2 cellular contexts compared by ENCODE assay signal in genomic region chr11:75782540-75783263, GRCh38.
TF ChIP-seq lines count a peak whose summit lies in the region.

No MANE protein-coding gene starts in this region.

TF ChIP-seq in HepG2, 621 proteins besides CTCF, POLR2A, EP300 and RAD21 (continues in another document):
- peak; percentile 84 for TF ChIP-seq PPARG (CRISPR knock-in tag; conservative IDR thresholded peaks at IDR 0.05)
- TF ChIP-seq TEAD3 (CRISPR knock-in tag; optimal IDR thresholded peaks at IDR 0.05; ENCODE audit: borderline replicate concordance), result peak; percentile 78
- TF ChIP-seq ZNF230 (CRISPR knock-in tag; IDR thresholded peaks at IDR 0.05), result no peak; the same call in 1 of the 2 replicates
- TF ChIP-seq MYC (CRISPR knock-in tag; IDR thresholded peaks at IDR 0.05; ENCODE audit: borderline replicate concordance), result peak; percentile 45; the same call in 1 of the 2 replicates
- 0 out of 2 replicates have a peak, but pooled peaks have one; percentile 31 for TF ChIP-seq KAT8 (CRISPR knock-in tag; IDR thresholded peaks at IDR 0.05)
- peak; percentile 70; the same call in 1 of the 2 replicates for TF ChIP-seq SIX1 (CRISPR knock-in tag; IDR thresholded peaks at IDR 0.05; ENCODE audit: borderline replicate concordance)
- TF ChIP-seq HNF4A (CRISPR knock-in tag; IDR thresholded peaks at IDR 0.05), result peak; percentile 82
- TF ChIP-seq ZBTB4 (CRISPR knock-in tag; IDR thresholded peaks at IDR 0.05; ENCODE audit: borderline replicate concordance), result no peak
- peak; percentile 98 for TF ChIP-seq ZNF687 (CRISPR knock-in tag; IDR thresholded peaks at IDR 0.05)
- peak; percentile 10; the same call in 1 of the 2 replicates for TF ChIP-seq ZNF770 (CRISPR knock-in tag; IDR thresholded peaks at IDR 0.05)
- TF ChIP-seq ZBTB7A (CRISPR knock-in tag; IDR thresholded peaks at IDR 0.05), result peak; percentile 76; the same call in 1 of the 2 replicates
- TF ChIP-seq TAF15 (IDR thresholded peaks at IDR 0.05; ENCODE audit: low read depth, low read length, poor library complexity, severe bottlenecking), result no peak
- no peak for TF ChIP-seq PHF5A (CRISPR knock-in tag; IDR thresholded peaks at IDR 0.05; ENCODE audit: low read depth, unreplicated experiment)
- no peak for TF ChIP-seq ZNF7 (CRISPR knock-in tag; IDR thresholded peaks at IDR 0.05)
- no peak for TF ChIP-seq ZNF879 (CRISPR knock-in tag; IDR thresholded peaks at IDR 0.05)

TF ChIP-seq in GM12891, 5 proteins besides CTCF, POLR2A, EP300 and RAD21:
- TF ChIP-seq POLR2AphosphoS5 (IDR thresholded peaks at IDR 0.05; ENCODE audit: low read depth, low read length) (no peak), TAF1 (IDR thresholded peaks at IDR 0.05; ENCODE audit: low read depth, low read length) (no peak), SPI1 (IDR thresholded peaks at IDR 0.05; ENCODE audit: low read depth, low read length) (no peak), PAX5 (IDR thresholded peaks at IDR 0.05; ENCODE audit: insufficient read depth, low read length, severe bottlenecking) (no peak), POU2F2 (IDR thresholded peaks at IDR 0.05; ENCODE audit: low read depth, low read length) (no peak)
TF ChIP-seq in GM12891: peak in this region for 0.
